In the genomic region with DNA sequence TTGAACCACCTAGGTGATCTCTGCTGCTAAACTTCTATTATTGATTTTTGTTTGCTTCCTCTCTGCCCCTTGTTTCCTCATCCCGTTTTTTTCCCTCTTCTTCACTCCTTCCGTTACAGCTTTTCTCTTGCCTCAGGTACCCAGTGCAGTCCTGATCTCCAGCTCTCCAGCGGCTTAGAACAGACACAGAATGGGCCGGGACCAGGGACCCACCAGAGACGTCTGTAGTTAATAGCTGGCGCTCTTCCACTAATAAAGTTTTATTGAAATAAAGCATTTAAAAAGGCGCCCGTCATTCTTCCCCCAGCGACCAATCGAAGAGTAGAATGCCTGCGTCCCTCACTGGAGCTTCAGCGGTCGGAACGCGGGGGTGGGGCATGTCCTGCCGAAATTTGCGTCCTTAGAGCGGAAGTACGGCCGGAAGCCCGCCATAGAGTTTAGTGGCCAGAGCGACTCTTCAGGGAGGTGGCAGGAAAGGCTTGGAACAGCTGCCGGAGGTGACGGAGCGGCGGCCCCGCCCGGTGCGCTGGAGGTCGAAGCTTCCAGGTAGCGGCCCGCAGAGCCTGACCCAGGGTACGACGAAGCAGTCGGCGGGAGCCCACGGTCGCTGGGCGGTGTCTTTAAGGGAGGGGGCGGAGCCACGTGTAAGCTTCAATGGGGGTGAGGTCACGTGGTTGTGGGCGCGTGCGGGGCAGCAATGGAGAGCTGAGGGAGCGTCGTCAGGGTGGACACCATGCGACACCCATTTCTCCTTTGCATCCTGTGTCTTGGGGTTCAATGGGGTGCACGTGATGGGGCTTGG, we compare ENCODE assay signal across 2 cellular contexts.
A peak's percentile ranks its signal among the peaks of the same experiment; 100 is the strongest.
TF ChIP-seq lines count a peak whose summit lies in the region.

Gene COPS7A (plus strand): TSS at position 440 of the 802 bp plus-strand sequence. CDS start 611 bp downstream, outside the sequence.

TF ChIP-seq in HCT116, 20 proteins besides CTCF, POLR2A, EP300 and RAD21 (continued from another document):
- no peak for TF ChIP-seq ZBTB33 (IDR thresholded peaks at IDR 0.05; ENCODE audit: extremely low read depth, insufficient replicate concordance, low read length)
- TF ChIP-seq, protein P1, sequence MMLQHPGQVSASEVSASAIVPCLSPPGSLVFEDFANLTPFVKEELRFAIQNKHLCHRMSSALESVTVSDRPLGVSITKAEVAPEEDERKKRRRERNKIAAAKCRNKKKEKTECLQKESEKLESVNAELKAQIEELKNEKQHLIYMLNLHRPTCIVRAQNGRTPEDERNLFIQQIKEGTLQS (IDR thresholded peaks at IDR 0.05), result no peak
- peak; percentile 93 for TF ChIP-seq SIN3A (IDR thresholded peaks at IDR 0.05; ENCODE audit: low read depth)
- no peak for TF ChIP-seq ZNF274 (IDR thresholded peaks at IDR 0.05; ENCODE audit: low read depth, low read length)
- peak; percentile 45 for TF ChIP-seq YY1 (IDR thresholded peaks at IDR 0.05; ENCODE audit: extremely low read depth, insufficient replicate concordance, low read depth, low read length)
- TF ChIP-seq FOSL1 (IDR thresholded peaks at IDR 0.05; ENCODE audit: low read depth), result no peak
- peak; percentile 95 for TF ChIP-seq EGR1 (IDR thresholded peaks at IDR 0.05; ENCODE audit: low read depth)
- TF ChIP-seq CBX3 (IDR thresholded peaks at IDR 0.05; ENCODE audit: low read depth), result peak; percentile 82
- TF ChIP-seq, protein P2, sequence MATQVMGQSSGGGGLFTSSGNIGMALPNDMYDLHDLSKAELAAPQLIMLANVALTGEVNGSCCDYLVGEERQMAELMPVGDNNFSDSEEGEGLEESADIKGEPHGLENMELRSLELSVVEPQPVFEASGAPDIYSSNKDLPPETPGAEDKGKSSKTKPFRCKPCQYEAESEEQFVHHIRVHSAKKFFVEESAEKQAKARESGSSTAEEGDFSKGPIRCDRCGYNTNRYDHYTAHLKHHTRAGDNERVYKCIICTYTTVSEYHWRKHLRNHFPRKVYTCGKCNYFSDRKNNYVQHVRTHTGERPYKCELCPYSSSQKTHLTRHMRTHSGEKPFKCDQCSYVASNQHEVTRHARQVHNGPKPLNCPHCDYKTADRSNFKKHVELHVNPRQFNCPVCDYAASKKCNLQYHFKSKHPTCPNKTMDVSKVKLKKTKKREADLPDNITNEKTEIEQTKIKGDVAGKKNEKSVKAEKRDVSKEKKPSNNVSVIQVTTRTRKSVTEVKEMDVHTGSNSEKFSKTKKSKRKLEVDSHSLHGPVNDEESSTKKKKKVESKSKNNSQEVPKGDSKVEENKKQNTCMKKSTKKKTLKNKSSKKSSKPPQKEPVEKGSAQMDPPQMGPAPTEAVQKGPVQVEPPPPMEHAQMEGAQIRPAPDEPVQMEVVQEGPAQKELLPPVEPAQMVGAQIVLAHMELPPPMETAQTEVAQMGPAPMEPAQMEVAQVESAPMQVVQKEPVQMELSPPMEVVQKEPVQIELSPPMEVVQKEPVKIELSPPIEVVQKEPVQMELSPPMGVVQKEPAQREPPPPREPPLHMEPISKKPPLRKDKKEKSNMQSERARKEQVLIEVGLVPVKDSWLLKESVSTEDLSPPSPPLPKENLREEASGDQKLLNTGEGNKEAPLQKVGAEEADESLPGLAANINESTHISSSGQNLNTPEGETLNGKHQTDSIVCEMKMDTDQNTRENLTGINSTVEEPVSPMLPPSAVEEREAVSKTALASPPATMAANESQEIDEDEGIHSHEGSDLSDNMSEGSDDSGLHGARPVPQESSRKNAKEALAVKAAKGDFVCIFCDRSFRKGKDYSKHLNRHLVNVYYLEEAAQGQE (IDR thresholded peaks at IDR 0.05; ENCODE audit: low read depth), result no peak
- peak; percentile 65 for TF ChIP-seq TCF7L2 (IDR thresholded peaks at IDR 0.05; ENCODE audit: borderline replicate concordance, extremely low read depth, insufficient read depth, insufficient read length)
- no peak for TF ChIP-seq EZH2 (IDR thresholded peaks at IDR 0.05)
- peak; percentile 89; the same call in 1 of the 2 replicates for TF ChIP-seq SP1 (IDR thresholded peaks at IDR 0.05; ENCODE audit: low read depth)
- TF ChIP-seq CEBPB (IDR thresholded peaks at IDR 0.05; ENCODE audit: low read depth), result no peak
- peak; percentile 72 for TF ChIP-seq POLR2AphosphoS5 (IDR thresholded peaks at IDR 0.05; ENCODE audit: low read depth, low read length)
- TF ChIP-seq ZFX (IDR thresholded peaks at IDR 0.05), result peak; percentile 31; the same call in 1 of the 2 replicates
- peak; percentile 90 for TF ChIP-seq ELF1 (IDR thresholded peaks at IDR 0.05; ENCODE audit: borderline replicate concordance, low read depth)

TF ChIP-seq in neural cell, 6 proteins besides CTCF, POLR2A, EP300 and RAD21 (continued from another document):
- TF ChIP-seq, protein P2 (IDR thresholded peaks at IDR 0.05; ENCODE audit: borderline replicate concordance), result no peak
- peak; percentile 85 for TF ChIP-seq POLR2AphosphoS5 (IDR thresholded peaks at IDR 0.05)
TF ChIP-seq in neural cell: peak in this region for 3.
